31 cellular contexts compared by ENCODE assay signal in the genomic region with DNA sequence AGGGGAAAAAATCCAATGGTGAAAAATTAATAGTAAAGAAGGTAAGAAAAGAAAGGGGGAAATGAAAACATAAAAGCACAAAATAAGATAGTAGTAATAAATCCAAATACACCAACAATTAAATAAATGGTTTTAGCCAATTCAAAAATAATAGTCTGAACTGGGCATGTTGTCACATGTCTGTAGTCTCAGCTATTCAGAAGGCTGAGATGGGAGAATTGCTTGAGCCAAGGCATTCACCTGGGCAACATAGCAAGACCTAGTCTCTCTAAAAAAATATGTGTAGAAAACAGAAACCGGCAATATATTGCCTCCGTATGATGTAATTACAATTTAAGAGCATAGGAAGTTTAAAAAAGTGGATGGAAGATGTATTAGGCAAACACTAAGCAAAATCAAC.
"Had no signal": no experiment of that assay in that cellular context is flagged by ENCODE, and none has a peak within 500 bp of the region (broad histone marks: within the 10 kb centered on the region; RNA-seq: fewer than 3 reads in every experiment).

No MANE protein-coding gene starts in this region.

- H3K4me3 ChIP-seq: adrenal gland, body of pancreas, coronary artery, dorsolateral prefrontal cortex, esophagus muscularis mucosa, gastrocnemius medialis, heart left ventricle had no signal

- H3K27me3 Mint-ChIP-seq: activated CD4-positive, alpha-beta T cell treated with anti-CD3 and anti-CD28 coated beads for 36 hours; activated CD8-positive, alpha-beta T cell treated with anti-CD3 and anti-CD28 coated beads for 36 hours; central memory CD8-positive, alpha-beta T cell; dendritic cell treated with granulocyte-macrophage colony-stimulating factor and Interleukin-4, amounts not matched to agents 40 ng/mL and 50 ng/mL, for 4 days had no signal

- H3K4me1 Mint-ChIP-seq: activated CD4-positive, alpha-beta T cell treated with anti-CD3 and anti-CD28 coated beads for 36 hours; activated naive CD4-positive, alpha-beta T cell treated with anti-CD3 and anti-CD28 coated beads, Interleukin-2, amount 50 U/mL, for 24 hours; activated naive CD8-positive, alpha-beta T cell treated with anti-CD3 and anti-CD28 coated beads for 36 hours; activated naive CD8-positive, alpha-beta T cell treated with anti-CD3 and anti-CD28 coated beads, Interleukin-2, amount 50 U/mL, for 24 hours; central memory CD8-positive, alpha-beta T cell; endodermal cell had no signal

- H3K9me3 ChIP-seq: adrenal gland, body of pancreas, esophagus muscularis mucosa, gastrocnemius medialis had no signal

- H3K27me3 ChIP-seq: adrenal gland, body of pancreas, dorsolateral prefrontal cortex, esophagus muscularis mucosa, foreskin keratinocyte, gastrocnemius medialis, heart left ventricle had no signal

- H3K36me3 ChIP-seq: adrenal gland, esophagus muscularis mucosa, gastrocnemius medialis, heart left ventricle had no signal

- DNase-seq: activated CD4-positive, alpha-beta T cell treated with anti-CD3 and anti-CD28 coated beads for 36 hours; activated CD4-positive, alpha-beta T cell treated with anti-CD3 and anti-CD28 coated beads, Interleukin-2, amount 50 U/mL, for 1 hour; activated CD4-positive, alpha-beta T cell treated with anti-CD3 and anti-CD28 coated beads, Interleukin-2, amount 50 U/mL, for 48 hours; activated CD4-positive, CD25-positive, alpha-beta regulatory T cell; activated CD4-positive, CD25-positive, alpha-beta regulatory T cell treated with anti-CD3 and anti-CD28 coated beads, Interleukin-2, amount 50 U/mL, for 72 hours; activated CD8-positive, alpha-beta memory T cell treated with anti-CD3 and anti-CD28 coated beads for 24 hours; activated CD8-positive, alpha-beta T cell treated with anti-CD3 and anti-CD28 coated beads for 36 hours; activated effector memory CD4-positive, alpha-beta T cell treated with anti-CD3 and anti-CD28 coated beads, Interleukin-2, amount 50 U/mL, for 16 hours; activated naive CD4-positive, alpha-beta T cell treated with anti-CD3 and anti-CD28 coated beads for 36 hours; activated naive CD8-positive, alpha-beta T cell treated with anti-CD3 and anti-CD28 coated beads for 36 hours; activated naive CD8-positive, alpha-beta T cell treated with anti-CD3 and anti-CD28 coated beads, Interleukin-2, amount 50 U/mL, for 24 hours; activated T-cell treated with anti-CD3 and anti-CD28 coated beads, Interleukin-2, amount 50 U/mL, for 4 hours; adrenal gland; amygdala; aorta; body of pancreas; dorsolateral prefrontal cortex; effector memory CD4-positive, alpha-beta T cell; endodermal cell; erythroblast; gastrocnemius medialis; glutamatergic neuron; heart left ventricle; T-helper 2 cell had no signal

- H3K27ac ChIP-seq: adrenal gland, body of pancreas, coronary artery, dorsolateral prefrontal cortex, esophagus muscularis mucosa, foreskin keratinocyte, gastrocnemius medialis, heart left ventricle had no signal

- H3K4me1 ChIP-seq: adrenal gland, body of pancreas, esophagus muscularis mucosa, gastrocnemius medialis, heart left ventricle had no signal

- H3K9me3 Mint-ChIP-seq: activated naive CD4-positive, alpha-beta T cell treated with anti-CD3 and anti-CD28 coated beads for 36 hours; activated naive CD8-positive, alpha-beta T cell treated with anti-CD3 and anti-CD28 coated beads, Interleukin-2, amount 50 U/mL, for 24 hours; dendritic cell treated with granulocyte-macrophage colony-stimulating factor and Interleukin-4, amounts not matched to agents 40 ng/mL and 50 ng/mL, for 4 days had no signal

- H3K27ac Mint-ChIP-seq: activated CD4-positive, alpha-beta T cell treated with anti-CD3 and anti-CD28 coated beads for 36 hours; activated CD8-positive, alpha-beta T cell treated with anti-CD3 and anti-CD28 coated beads for 36 hours; activated naive CD4-positive, alpha-beta T cell treated with anti-CD3 and anti-CD28 coated beads for 36 hours; activated naive CD4-positive, alpha-beta T cell treated with anti-CD3 and anti-CD28 coated beads, Interleukin-2, amount 50 U/mL, for 24 hours; activated naive CD8-positive, alpha-beta T cell treated with anti-CD3 and anti-CD28 coated beads for 36 hours; activated naive CD8-positive, alpha-beta T cell treated with anti-CD3 and anti-CD28 coated beads, Interleukin-2, amount 50 U/mL, for 24 hours; activated T-helper 2 cell treated with anti-CD3 and anti-CD28 coated beads, Interferon-gamma antibody, Interleukin-2, Interleukin-4, amounts not matched to agents 10 μg/mL and 5 μg/mL and 100 μg/mL, durations not matched to agents 14 hours and 24 hours and 36 hours; dendritic cell treated with granulocyte-macrophage colony-stimulating factor and Interleukin-4, amounts not matched to agents 40 ng/mL and 50 ng/mL, for 4 days; endodermal cell had no signal

- ATAC-seq: activated CD4-positive, alpha-beta T cell treated with anti-CD3 and anti-CD28 coated beads for 36 hours; activated CD8-positive, alpha-beta T cell treated with anti-CD3 and anti-CD28 coated beads for 36 hours; activated naive CD8-positive, alpha-beta T cell treated with anti-CD3 and anti-CD28 coated beads, Interleukin-2, amount 50 U/mL, for 24 hours; activated T-cell treated with anti-CD3 and anti-CD28 coated beads, Interleukin-2, amount 50 U/mL, for 4 hours; body of pancreas; foreskin keratinocyte; gastrocnemius medialis; heart left ventricle had no signal

- H3K36me3 Mint-ChIP-seq: activated naive CD4-positive, alpha-beta T cell treated with anti-CD3 and anti-CD28 coated beads, Interleukin-2, amount 50 U/mL, for 24 hours; activated naive CD8-positive, alpha-beta T cell treated with anti-CD3 and anti-CD28 coated beads for 36 hours had no signal

- H3K4me3 Mint-ChIP-seq: activated CD4-positive, alpha-beta T cell treated with anti-CD3 and anti-CD28 coated beads for 36 hours; activated CD8-positive, alpha-beta T cell treated with anti-CD3 and anti-CD28 coated beads for 36 hours; activated naive CD4-positive, alpha-beta T cell treated with anti-CD3 and anti-CD28 coated beads for 36 hours; activated naive CD4-positive, alpha-beta T cell treated with anti-CD3 and anti-CD28 coated beads, Interleukin-2, amount 50 U/mL, for 24 hours; activated naive CD8-positive, alpha-beta T cell treated with anti-CD3 and anti-CD28 coated beads for 36 hours; activated naive CD8-positive, alpha-beta T cell treated with anti-CD3 and anti-CD28 coated beads, Interleukin-2, amount 50 U/mL, for 24 hours; activated T-cell treated with anti-CD3 and anti-CD28 coated beads, Interleukin-2, amount 50 U/mL, for 4 hours; central memory CD8-positive, alpha-beta T cell; dendritic cell treated with granulocyte-macrophage colony-stimulating factor and Interleukin-4, amounts not matched to agents 40 ng/mL and 50 ng/mL, for 4 days; endodermal cell had no signal
